In the genomic region with DNA sequence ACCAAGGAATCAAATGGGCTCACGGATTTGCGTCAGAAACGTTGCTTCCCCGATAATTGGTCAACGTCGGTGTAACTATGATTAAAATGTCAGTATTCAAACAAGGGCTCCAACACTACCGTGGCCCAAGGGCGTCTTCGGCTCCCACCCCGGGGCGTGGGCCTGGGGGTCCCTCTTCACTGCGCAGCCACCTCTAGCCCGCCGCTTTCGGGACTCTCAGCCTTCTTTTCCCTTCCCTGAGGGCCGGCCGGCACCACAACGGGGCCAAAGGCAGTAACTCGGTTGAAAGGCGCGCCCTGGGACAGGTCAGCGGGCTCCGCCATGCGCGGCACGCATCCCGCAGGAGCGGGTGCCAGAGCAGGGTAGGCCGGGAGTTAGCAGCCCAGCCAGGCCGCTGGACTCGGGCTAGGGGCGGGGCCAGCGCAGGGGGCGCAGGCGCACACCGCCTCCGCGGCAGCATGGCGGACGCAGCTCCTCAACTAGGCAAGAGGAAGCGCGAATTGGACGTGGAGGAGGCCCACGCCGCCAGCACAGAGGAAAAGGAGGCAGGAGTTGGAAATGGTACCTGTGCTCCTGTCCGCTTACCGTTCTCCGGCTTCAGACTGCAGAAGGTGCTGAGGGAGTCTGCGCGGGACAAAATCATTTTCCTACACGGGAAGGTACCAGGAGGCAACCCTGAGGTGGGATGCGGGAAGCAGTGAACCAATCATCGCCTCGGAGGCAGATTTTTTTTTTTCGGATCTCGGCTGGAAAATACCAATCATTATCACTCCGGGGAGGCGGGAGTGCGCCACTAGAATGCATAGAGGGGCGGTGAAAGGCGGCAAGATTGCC, we compare ENCODE assay signal across 8 cellular contexts. TPM values are rescaled to one million over a fixed set of nuclear protein-coding genes. Genes with fewer than 3 reads are reported as not detected.
DNase-seq lines count a peak whose midpoint lies in the region; ATAC-seq and TF ChIP-seq lines count a peak whose summit lies in the region.

A gene with protein sequence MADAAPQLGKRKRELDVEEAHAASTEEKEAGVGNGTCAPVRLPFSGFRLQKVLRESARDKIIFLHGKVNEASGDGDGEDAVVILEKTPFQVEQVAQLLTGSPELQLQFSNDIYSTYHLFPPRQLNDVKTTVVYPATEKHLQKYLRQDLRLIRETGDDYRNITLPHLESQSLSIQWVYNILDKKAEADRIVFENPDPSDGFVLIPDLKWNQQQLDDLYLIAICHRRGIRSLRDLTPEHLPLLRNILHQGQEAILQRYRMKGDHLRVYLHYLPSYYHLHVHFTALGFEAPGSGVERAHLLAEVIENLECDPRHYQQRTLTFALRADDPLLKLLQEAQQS (plus strand): TSS at position 438 of the 834 bp plus-strand sequence. CDS start 21 bp downstream, at position 459.

- peak within 1 kb of the TSS; percentile 90 to 99 for H3K27ac Mint-ChIP-seq in activated naive CD4-positive, alpha-beta T cell treated with anti-CD3 and anti-CD28 coated beads, Interleukin-2, amount 50 U/mL, for 72 hours

- H3K4me1 ChIP-seq in osteoblast (ENCODE audit: insufficient read depth, low read length): peaks cover 13% of the 10 kb centered on the region
- peaks cover 3 to 15% of the 10 kb centered on the region in 2 donors for H3K4me1 ChIP-seq in thoracic aorta (ENCODE audit: control insufficient read depth in 1 of 2, low read depth in 2 of 2)

- peaks cover 25 to 33% of the 10 kb centered on the region in 2 donors for H3K36me3 Mint-ChIP-seq in activated naive CD4-positive, alpha-beta T cell treated with anti-CD3 and anti-CD28 coated beads, Interleukin-2, amount 50 U/mL, for 72 hours

- H3K36me3 ChIP-seq in osteoblast (ENCODE audit: insufficient read depth, low read length) (no peaks in the 10 kb centered on the region), thoracic aorta (peaks cover 11% of the 10 kb centered on the region)

- H3K27ac ChIP-seq in osteoblast (ENCODE audit: low read depth, low read length): peak within 1 kb of the TSS; percentile 79
- peak within 1 kb of the TSS; percentile 79 to 86 for H3K27ac ChIP-seq in thoracic aorta

- ATAC-seq in HG02571 (IDR thresholded peaks at IDR 0.05; ENCODE audit: unreplicated experiment) (peak; percentile 87), SK-N-SH treated with all-trans-retinoic acid at 6 μM for 48 hours (peak; percentile 97), thoracic aorta (ENCODE audit: insufficient number of reproducible peaks, low FRiP score, low read depth) (peak; percentile 89)
- peak; percentile 93 to 94 for ATAC-seq in activated naive CD4-positive, alpha-beta T cell treated with anti-CD3 and anti-CD28 coated beads, Interleukin-2, amount 50 U/mL, for 72 hours

- H3K4me3 ChIP-seq in GM08714 (ENCODE audit: low read length) (peak within 1 kb of the TSS; percentile 92), osteoblast (ENCODE audit: insufficient read depth, low read length) (peak within 1 kb of the TSS; percentile 86), thoracic aorta (peak within 1 kb of the TSS; percentile 69)

- peak within 1 kb of the TSS; percentile 86 for H3K4me2 ChIP-seq in osteoblast (ENCODE audit: insufficient read depth, low read length)

- no peaks in the 10 kb centered on the region for H3K9me3 Mint-ChIP-seq in activated naive CD4-positive, alpha-beta T cell treated with anti-CD3 and anti-CD28 coated beads, Interleukin-2, amount 50 U/mL, for 72 hours

- H3K9me3 ChIP-seq in osteoblast (ENCODE audit: low read depth, low read length) (no peaks in the 10 kb centered on the region), thoracic aorta (no peaks in the 10 kb centered on the region)

- TF ChIP-seq CTCF in osteoblast (IDR thresholded peaks at IDR 0.05; ENCODE audit: extremely low read depth, low read depth, low read length) (no peak), thoracic aorta (IDR thresholded peaks at IDR 0.05) (no peak)

- H3K27me3 ChIP-seq in osteoblast (ENCODE audit: insufficient read depth, low read length) (no peaks in the 10 kb centered on the region), thoracic aorta (replicated peaks; ENCODE audit: insufficient read depth) (no peaks in the 10 kb centered on the region)

- H3K79me2 ChIP-seq in osteoblast (ENCODE audit: insufficient read depth, low read length): peaks cover 6% of the 10 kb centered on the region

- DNase-seq in NCI-H1048 (lab: John Stamatoyannopoulos, UW) (peak; percentile 76), glomerular endothelial cell (ENCODE audit: extremely low read depth, low read depth, low spot score) (peak; percentile 47), osteoblast (ENCODE audit: insufficient read length, low spot score, missing footprints) (peak; percentile 98), thoracic aorta (ENCODE audit: low spot score) (peak; percentile 44)
- DNase-seq in activated naive CD4-positive, alpha-beta T cell treated with anti-CD3 and anti-CD28 coated beads, Interleukin-2, amount 50 U/mL, for 72 hours (ENCODE audit: low spot score in 2 of 2): peak; percentile 88 to 94

- H2AFZ ChIP-seq in osteoblast (ENCODE audit: low read length): peak within 1 kb of the TSS; percentile 100

- H4K20me1 ChIP-seq in osteoblast (ENCODE audit: insufficient read depth, low read length): no peaks in the 10 kb centered on the region

TF ChIP-seq in SK-N-SH treated with all-trans-retinoic acid at 6 μM for 48 hours, 23 proteins besides CTCF, POLR2A, EP300 and RAD21:
- TF ChIP-seq ZFP30 (CRISPR knock-in tag; IDR thresholded peaks at IDR 0.05): no peak
- TF ChIP-seq, protein P1, sequence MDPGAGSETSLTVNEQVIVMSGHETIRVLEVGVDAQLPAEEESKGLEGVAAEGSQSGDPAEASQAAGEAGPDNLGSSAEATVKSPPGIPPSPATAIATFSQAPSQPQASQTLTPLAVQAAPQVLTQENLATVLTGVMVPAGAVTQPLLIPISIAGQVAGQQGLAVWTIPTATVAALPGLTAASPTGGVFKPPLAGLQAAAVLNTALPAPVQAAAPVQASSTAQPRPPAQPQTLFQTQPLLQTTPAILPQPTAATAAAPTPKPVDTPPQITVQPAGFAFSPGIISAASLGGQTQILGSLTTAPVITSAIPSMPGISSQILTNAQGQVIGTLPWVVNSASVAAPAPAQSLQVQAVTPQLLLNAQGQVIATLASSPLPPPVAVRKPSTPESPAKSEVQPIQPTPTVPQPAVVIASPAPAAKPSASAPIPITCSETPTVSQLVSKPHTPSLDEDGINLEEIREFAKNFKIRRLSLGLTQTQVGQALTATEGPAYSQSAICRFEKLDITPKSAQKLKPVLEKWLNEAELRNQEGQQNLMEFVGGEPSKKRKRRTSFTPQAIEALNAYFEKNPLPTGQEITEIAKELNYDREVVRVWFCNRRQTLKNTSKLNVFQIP (CRISPR knock-in tag; IDR thresholded peaks at IDR 0.05; ENCODE audit: borderline replicate concordance, low read depth): no peak
- TF ChIP-seq, protein P2, sequence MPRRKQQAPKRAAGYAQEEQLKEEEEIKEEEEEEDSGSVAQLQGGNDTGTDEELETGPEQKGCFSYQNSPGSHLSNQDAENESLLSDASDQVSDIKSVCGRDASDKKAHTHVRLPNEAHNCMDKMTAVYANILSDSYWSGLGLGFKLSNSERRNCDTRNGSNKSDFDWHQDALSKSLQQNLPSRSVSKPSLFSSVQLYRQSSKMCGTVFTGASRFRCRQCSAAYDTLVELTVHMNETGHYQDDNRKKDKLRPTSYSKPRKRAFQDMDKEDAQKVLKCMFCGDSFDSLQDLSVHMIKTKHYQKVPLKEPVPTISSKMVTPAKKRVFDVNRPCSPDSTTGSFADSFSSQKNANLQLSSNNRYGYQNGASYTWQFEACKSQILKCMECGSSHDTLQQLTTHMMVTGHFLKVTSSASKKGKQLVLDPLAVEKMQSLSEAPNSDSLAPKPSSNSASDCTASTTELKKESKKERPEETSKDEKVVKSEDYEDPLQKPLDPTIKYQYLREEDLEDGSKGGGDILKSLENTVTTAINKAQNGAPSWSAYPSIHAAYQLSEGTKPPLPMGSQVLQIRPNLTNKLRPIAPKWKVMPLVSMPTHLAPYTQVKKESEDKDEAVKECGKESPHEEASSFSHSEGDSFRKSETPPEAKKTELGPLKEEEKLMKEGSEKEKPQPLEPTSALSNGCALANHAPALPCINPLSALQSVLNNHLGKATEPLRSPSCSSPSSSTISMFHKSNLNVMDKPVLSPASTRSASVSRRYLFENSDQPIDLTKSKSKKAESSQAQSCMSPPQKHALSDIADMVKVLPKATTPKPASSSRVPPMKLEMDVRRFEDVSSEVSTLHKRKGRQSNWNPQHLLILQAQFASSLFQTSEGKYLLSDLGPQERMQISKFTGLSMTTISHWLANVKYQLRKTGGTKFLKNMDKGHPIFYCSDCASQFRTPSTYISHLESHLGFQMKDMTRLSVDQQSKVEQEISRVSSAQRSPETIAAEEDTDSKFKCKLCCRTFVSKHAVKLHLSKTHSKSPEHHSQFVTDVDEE (CRISPR knock-in tag; IDR thresholded peaks at IDR 0.05): peak; percentile 22; the same call in 1 of the 2 replicates
- TF ChIP-seq, protein P3, sequence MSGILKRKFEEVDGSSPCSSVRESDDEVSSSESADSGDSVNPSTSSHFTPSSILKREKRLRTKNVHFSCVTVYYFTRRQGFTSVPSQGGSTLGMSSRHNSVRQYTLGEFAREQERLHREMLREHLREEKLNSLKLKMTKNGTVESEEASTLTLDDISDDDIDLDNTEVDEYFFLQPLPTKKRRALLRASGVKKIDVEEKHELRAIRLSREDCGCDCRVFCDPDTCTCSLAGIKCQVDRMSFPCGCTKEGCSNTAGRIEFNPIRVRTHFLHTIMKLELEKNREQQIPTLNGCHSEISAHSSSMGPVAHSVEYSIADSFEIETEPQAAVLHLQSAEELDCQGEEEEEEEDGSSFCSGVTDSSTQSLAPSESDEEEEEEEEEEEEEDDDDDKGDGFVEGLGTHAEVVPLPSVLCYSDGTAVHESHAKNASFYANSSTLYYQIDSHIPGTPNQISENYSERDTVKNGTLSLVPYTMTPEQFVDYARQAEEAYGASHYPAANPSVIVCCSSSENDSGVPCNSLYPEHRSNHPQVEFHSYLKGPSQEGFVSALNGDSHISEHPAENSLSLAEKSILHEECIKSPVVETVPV (CRISPR knock-in tag; IDR thresholded peaks at IDR 0.05): no peak
- TF ChIP-seq SNAI2 (CRISPR knock-in tag; IDR thresholded peaks at IDR 0.05): no peak
- 0 out of 2 replicates have a peak, but pooled peaks have one; percentile 31 for TF ChIP-seq ZFP3 (CRISPR knock-in tag; IDR thresholded peaks at IDR 0.05)
- peak; percentile 79; the same call in 1 of the 2 replicates for TF ChIP-seq GLIS3 (CRISPR knock-in tag; IDR thresholded peaks at IDR 0.05)

RNA-seq across cellular contexts. Expression of the gene that starts here (rescaled TPM):
- 10 to 100 TPM; 28.1 to 40.2 TPM for total RNA-seq in activated naive CD4-positive, alpha-beta T cell treated with anti-CD3 and anti-CD28 coated beads, Interleukin-2, amount 50 U/mL, for 72 hours
- total RNA-seq in glomerular endothelial cell (14.4 and 16.0 TPM in 2 replicates), osteoblast (8.3 TPM in 2 replicates), thoracic aorta (1 to 10 TPM; 8.4 to 9.7 TPM)

Comparison
In these comparisons a context has a peak if more than half of its experiments do, and no peak if none do; other contexts are left out.
1. Peak in every context shown above with its lines: DNase-seq, ATAC-seq, H3K4me3 ChIP-seq and H3K27ac ChIP-seq.
2. DNase-seq: peak in every context shown above with its lines; median percentile 98 in osteoblast; 91 in activated naive CD4-positive, alpha-beta T cell treated with anti-CD3 and anti-CD28 coated beads, Interleukin-2, amount 50 U/mL, for 72 hours; 76 in NCI-H1048; 47 in glomerular endothelial cell; 44 in thoracic aorta.